1 cellular context compared by ENCODE assay signal in the genomic region with DNA sequence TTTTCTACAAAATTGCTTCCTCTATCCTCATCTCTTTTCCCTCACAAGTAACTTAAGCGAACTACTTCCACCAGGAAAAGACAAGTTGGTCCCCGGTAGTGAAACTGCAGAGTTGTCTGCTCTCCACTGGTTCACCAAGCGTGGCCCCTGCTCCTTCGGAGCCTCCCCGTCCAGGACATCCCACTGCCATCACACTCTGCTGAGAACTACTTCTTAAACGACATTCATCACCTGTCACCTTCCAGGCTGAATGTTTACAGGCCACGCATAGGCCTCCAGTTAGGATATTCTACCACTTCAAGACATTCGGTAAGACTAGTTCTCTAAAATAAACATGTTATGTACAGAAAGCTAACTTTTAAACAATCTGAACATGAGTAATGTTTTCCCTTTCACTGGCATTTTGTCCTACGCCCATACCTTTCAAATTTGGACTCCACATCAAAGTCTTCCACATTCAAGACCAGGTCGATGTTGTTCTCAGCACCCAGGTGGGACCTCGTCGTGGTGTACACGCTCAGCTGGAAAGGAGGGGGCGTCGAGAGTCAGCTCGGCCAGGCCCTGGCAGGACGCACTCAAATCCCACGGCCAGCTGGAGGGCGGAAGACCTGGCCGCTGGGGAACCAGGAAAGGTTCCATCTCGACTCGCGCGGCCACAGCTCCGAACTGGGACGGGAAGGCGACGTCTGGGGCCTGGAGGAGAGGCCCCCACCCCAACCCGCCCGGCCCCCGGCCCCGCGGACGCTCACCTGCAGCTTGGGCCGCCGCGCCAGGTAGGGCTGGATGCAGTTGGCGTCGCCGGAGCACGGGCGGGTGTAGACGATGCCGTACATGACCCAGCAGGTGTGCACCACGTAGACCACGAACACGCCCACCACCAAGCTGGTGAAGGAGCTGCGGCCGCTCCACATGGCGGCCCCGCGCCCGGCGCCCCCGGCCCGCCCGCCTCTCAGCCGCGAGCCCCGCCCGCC.
A peak's percentile ranks its signal among the peaks of the same experiment; 100 is the strongest.
TF ChIP-seq lines count a peak whose summit lies in the region.

No MANE protein-coding gene starts in this region.

TF ChIP-seq in K562, 482 proteins besides CTCF, POLR2A, EP300 and RAD21 (continued from another document and continues in another):
- TF ChIP-seq, protein P1, sequence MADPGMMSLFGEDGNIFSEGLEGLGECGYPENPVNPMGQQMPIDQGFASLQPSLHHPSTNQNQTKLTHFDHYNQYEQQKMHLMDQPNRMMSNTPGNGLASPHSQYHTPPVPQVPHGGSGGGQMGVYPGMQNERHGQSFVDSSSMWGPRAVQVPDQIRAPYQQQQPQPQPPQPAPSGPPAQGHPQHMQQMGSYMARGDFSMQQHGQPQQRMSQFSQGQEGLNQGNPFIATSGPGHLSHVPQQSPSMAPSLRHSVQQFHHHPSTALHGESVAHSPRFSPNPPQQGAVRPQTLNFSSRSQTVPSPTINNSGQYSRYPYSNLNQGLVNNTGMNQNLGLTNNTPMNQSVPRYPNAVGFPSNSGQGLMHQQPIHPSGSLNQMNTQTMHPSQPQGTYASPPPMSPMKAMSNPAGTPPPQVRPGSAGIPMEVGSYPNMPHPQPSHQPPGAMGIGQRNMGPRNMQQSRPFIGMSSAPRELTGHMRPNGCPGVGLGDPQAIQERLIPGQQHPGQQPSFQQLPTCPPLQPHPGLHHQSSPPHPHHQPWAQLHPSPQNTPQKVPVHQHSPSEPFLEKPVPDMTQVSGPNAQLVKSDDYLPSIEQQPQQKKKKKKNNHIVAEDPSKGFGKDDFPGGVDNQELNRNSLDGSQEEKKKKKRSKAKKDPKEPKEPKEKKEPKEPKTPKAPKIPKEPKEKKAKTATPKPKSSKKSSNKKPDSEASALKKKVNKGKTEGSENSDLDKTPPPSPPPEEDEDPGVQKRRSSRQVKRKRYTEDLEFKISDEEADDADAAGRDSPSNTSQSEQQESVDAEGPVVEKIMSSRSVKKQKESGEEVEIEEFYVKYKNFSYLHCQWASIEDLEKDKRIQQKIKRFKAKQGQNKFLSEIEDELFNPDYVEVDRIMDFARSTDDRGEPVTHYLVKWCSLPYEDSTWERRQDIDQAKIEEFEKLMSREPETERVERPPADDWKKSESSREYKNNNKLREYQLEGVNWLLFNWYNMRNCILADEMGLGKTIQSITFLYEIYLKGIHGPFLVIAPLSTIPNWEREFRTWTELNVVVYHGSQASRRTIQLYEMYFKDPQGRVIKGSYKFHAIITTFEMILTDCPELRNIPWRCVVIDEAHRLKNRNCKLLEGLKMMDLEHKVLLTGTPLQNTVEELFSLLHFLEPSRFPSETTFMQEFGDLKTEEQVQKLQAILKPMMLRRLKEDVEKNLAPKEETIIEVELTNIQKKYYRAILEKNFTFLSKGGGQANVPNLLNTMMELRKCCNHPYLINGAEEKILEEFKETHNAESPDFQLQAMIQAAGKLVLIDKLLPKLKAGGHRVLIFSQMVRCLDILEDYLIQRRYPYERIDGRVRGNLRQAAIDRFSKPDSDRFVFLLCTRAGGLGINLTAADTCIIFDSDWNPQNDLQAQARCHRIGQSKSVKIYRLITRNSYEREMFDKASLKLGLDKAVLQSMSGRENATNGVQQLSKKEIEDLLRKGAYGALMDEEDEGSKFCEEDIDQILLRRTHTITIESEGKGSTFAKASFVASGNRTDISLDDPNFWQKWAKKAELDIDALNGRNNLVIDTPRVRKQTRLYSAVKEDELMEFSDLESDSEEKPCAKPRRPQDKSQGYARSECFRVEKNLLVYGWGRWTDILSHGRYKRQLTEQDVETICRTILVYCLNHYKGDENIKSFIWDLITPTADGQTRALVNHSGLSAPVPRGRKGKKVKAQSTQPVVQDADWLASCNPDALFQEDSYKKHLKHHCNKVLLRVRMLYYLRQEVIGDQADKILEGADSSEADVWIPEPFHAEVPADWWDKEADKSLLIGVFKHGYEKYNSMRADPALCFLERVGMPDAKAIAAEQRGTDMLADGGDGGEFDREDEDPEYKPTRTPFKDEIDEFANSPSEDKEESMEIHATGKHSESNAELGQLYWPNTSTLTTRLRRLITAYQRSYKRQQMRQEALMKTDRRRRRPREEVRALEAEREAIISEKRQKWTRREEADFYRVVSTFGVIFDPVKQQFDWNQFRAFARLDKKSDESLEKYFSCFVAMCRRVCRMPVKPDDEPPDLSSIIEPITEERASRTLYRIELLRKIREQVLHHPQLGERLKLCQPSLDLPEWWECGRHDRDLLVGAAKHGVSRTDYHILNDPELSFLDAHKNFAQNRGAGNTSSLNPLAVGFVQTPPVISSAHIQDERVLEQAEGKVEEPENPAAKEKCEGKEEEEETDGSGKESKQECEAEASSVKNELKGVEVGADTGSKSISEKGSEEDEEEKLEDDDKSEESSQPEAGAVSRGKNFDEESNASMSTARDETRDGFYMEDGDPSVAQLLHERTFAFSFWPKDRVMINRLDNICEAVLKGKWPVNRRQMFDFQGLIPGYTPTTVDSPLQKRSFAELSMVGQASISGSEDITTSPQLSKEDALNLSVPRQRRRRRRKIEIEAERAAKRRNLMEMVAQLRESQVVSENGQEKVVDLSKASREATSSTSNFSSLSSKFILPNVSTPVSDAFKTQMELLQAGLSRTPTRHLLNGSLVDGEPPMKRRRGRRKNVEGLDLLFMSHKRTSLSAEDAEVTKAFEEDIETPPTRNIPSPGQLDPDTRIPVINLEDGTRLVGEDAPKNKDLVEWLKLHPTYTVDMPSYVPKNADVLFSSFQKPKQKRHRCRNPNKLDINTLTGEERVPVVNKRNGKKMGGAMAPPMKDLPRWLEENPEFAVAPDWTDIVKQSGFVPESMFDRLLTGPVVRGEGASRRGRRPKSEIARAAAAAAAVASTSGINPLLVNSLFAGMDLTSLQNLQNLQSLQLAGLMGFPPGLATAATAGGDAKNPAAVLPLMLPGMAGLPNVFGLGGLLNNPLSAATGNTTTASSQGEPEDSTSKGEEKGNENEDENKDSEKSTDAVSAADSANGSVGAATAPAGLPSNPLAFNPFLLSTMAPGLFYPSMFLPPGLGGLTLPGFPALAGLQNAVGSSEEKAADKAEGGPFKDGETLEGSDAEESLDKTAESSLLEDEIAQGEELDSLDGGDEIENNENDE (IDR thresholded peaks at IDR 0.05; ENCODE audit: low read depth, low read length), result no peak
- TF ChIP-seq, protein P2, sequence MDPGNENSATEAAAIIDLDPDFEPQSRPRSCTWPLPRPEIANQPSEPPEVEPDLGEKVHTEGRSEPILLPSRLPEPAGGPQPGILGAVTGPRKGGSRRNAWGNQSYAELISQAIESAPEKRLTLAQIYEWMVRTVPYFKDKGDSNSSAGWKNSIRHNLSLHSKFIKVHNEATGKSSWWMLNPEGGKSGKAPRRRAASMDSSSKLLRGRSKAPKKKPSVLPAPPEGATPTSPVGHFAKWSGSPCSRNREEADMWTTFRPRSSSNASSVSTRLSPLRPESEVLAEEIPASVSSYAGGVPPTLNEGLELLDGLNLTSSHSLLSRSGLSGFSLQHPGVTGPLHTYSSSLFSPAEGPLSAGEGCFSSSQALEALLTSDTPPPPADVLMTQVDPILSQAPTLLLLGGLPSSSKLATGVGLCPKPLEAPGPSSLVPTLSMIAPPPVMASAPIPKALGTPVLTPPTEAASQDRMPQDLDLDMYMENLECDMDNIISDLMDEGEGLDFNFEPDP (CRISPR knock-in tag; IDR thresholded peaks at IDR 0.05), result no peak
- TF ChIP-seq, protein P3, sequence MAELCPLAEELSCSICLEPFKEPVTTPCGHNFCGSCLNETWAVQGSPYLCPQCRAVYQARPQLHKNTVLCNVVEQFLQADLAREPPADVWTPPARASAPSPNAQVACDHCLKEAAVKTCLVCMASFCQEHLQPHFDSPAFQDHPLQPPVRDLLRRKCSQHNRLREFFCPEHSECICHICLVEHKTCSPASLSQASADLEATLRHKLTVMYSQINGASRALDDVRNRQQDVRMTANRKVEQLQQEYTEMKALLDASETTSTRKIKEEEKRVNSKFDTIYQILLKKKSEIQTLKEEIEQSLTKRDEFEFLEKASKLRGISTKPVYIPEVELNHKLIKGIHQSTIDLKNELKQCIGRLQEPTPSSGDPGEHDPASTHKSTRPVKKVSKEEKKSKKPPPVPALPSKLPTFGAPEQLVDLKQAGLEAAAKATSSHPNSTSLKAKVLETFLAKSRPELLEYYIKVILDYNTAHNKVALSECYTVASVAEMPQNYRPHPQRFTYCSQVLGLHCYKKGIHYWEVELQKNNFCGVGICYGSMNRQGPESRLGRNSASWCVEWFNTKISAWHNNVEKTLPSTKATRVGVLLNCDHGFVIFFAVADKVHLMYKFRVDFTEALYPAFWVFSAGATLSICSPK (IDR thresholded peaks at IDR 0.05; ENCODE audit: borderline replicate concordance), result no peak
- TF ChIP-seq ZNF274 (IDR thresholded peaks at IDR 0.05; ENCODE audit: borderline replicate concordance, low read depth, low read length), result no peak
- TF ChIP-seq MTA3 (IDR thresholded peaks at IDR 0.05; ENCODE audit: borderline replicate concordance), result 0 out of 2 replicates have a peak, but pooled peaks have one; percentile 18
- TF ChIP-seq EWSR1 (IDR thresholded peaks at IDR 0.05; ENCODE audit: borderline replicate concordance, low read depth, partially characterized antibody), result no peak
- TF ChIP-seq, protein P4, sequence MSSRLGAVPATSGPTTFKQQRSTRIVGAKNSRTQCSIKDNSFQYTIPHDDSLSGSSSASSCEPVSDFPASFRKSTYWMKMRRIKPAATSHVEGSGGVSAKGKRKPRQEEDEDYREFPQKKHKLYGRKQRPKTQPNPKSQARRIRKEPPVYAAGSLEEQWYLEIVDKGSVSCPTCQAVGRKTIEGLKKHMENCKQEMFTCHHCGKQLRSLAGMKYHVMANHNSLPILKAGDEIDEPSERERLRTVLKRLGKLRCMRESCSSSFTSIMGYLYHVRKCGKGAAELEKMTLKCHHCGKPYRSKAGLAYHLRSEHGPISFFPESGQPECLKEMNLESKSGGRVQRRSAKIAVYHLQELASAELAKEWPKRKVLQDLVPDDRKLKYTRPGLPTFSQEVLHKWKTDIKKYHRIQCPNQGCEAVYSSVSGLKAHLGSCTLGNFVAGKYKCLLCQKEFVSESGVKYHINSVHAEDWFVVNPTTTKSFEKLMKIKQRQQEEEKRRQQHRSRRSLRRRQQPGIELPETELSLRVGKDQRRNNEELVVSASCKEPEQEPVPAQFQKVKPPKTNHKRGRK (tag; IDR thresholded peaks at IDR 0.05), result no peak
- TF ChIP-seq CBX8 (IDR thresholded peaks at IDR 0.05; ENCODE audit: borderline replicate concordance, extremely low read depth, low read depth, low read length, poor library complexity, severe bottlenecking), result no peak
- TF ChIP-seq, protein P5, sequence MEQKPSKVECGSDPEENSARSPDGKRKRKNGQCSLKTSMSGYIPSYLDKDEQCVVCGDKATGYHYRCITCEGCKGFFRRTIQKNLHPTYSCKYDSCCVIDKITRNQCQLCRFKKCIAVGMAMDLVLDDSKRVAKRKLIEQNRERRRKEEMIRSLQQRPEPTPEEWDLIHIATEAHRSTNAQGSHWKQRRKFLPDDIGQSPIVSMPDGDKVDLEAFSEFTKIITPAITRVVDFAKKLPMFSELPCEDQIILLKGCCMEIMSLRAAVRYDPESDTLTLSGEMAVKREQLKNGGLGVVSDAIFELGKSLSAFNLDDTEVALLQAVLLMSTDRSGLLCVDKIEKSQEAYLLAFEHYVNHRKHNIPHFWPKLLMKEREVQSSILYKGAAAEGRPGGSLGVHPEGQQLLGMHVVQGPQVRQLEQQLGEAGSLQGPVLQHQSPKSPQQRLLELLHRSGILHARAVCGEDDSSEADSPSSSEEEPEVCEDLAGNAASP (IDR thresholded peaks at IDR 0.05), result no peak
- no peak for TF ChIP-seq RAD51 (IDR thresholded peaks at IDR 0.05; ENCODE audit: borderline replicate concordance, low read depth)
- no peak for TF ChIP-seq HDAC8 (tag; IDR thresholded peaks at IDR 0.05)
- TF ChIP-seq TAF9B (IDR thresholded peaks at IDR 0.05; ENCODE audit: partially characterized antibody), result no peak
- no peak for TF ChIP-seq GATAD2A (IDR thresholded peaks at IDR 0.05)
- no peak for TF ChIP-seq TOE1 (IDR thresholded peaks at IDR 0.05; ENCODE audit: borderline replicate concordance)
- TF ChIP-seq TOE1 (CRISPR knock-in tag; IDR thresholded peaks at IDR 0.05; ENCODE audit: borderline replicate concordance, low read depth), result no peak
- TF ChIP-seq SIN3A (IDR thresholded peaks at IDR 0.05; ENCODE audit: borderline replicate concordance in 2 of 2, control insufficient read depth in 1 of 2, low read depth in 2 of 2, low read length in 2 of 2), result peak; percentile 52 to 74; a peak in 2 of 4 replicates
- TF ChIP-seq, protein P6, sequence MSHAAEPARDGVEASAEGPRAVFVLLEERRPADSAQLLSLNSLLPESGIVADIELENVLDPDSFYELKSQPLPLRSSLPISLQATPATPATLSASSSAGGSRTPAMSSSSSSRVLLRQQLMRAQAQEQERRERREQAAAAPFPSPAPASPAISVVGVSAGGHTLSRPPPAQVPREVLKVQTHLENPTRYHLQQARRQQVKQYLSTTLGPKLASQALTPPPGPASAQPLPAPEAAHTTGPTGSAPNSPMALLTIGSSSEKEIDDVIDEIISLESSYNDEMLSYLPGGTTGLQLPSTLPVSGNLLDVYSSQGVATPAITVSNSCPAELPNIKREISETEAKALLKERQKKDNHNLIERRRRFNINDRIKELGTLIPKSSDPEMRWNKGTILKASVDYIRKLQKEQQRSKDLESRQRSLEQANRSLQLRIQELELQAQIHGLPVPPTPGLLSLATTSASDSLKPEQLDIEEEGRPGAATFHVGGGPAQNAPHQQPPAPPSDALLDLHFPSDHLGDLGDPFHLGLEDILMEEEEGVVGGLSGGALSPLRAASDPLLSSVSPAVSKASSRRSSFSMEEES (CRISPR knock-in tag; IDR thresholded peaks at IDR 0.05), result no peak
- no peak for TF ChIP-seq SRSF9 (IDR thresholded peaks at IDR 0.05; ENCODE audit: borderline replicate concordance, low read depth, low read length)
- TF ChIP-seq PRPF4 (IDR thresholded peaks at IDR 0.05; ENCODE audit: insufficient read depth, low read depth, low read length, poor library complexity, severe bottlenecking), result no peak
- TF ChIP-seq, protein P7, sequence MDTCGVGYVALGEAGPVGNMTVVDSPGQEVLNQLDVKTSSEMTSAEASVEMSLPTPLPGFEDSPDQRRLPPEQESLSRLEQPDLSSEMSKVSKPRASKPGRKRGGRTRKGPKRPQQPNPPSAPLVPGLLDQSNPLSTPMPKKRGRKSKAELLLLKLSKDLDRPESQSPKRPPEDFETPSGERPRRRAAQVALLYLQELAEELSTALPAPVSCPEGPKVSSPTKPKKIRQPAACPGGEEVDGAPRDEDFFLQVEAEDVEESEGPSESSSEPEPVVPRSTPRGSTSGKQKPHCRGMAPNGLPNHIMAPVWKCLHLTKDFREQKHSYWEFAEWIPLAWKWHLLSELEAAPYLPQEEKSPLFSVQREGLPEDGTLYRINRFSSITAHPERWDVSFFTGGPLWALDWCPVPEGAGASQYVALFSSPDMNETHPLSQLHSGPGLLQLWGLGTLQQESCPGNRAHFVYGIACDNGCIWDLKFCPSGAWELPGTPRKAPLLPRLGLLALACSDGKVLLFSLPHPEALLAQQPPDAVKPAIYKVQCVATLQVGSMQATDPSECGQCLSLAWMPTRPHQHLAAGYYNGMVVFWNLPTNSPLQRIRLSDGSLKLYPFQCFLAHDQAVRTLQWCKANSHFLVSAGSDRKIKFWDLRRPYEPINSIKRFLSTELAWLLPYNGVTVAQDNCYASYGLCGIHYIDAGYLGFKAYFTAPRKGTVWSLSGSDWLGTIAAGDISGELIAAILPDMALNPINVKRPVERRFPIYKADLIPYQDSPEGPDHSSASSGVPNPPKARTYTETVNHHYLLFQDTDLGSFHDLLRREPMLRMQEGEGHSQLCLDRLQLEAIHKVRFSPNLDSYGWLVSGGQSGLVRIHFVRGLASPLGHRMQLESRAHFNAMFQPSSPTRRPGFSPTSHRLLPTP (IDR thresholded peaks at IDR 0.05; ENCODE audit: borderline replicate concordance, extremely low read depth, insufficient read length), result no peak
- no peak for TF ChIP-seq BRF1 (IDR thresholded peaks at IDR 0.05; ENCODE audit: borderline replicate concordance, extremely low read depth, insufficient read length)
- peak; percentile 39; the same call in 1 of the 2 replicates for TF ChIP-seq GABPB1 (CRISPR knock-in tag; IDR thresholded peaks at IDR 0.05)
- no peak for TF ChIP-seq OTX1 (CRISPR knock-in tag; IDR thresholded peaks at IDR 0.05)
